ENCODE assay signal across 2 cellular contexts in the genomic region with DNA sequence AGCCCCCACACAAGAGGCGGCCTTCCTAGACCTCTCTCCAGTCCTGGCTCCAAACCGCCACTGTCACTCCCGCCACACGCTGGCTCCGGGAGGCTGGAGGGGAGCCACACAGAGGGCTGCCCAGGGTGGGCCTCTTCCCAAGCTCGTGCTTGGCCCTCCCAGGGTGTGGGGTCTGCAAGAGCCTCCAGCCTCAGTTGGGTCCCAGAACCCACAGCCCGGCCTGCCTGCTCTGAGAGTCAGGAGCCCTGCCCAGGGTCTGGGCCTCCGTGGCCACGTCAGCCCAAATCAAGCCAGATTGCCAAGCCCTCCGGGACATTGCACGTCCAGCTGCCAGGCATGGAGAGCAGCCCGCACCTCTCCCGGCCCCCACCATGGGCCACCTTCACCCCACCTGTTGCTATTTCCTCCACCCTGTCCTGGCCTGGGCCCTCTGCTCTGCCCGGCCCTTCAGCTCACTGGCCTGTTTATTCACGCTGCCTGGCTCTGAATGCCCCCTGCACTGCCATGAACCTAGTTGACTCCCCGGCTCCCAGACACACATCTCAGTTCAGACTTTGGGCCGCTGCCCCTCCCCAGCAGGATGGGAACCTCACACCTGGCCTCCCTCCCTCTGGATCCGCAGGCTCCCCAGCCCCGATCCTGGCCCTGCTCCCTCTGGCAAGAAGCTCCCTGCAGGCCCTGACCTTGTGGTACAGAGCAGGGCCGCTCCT.
TF ChIP-seq lines count a peak whose summit lies in the region.

No MANE protein-coding gene starts in this region.

TF ChIP-seq in SK-N-SH, 30 proteins besides CTCF, POLR2A, EP300 and RAD21:
- TF ChIP-seq, protein P1, sequence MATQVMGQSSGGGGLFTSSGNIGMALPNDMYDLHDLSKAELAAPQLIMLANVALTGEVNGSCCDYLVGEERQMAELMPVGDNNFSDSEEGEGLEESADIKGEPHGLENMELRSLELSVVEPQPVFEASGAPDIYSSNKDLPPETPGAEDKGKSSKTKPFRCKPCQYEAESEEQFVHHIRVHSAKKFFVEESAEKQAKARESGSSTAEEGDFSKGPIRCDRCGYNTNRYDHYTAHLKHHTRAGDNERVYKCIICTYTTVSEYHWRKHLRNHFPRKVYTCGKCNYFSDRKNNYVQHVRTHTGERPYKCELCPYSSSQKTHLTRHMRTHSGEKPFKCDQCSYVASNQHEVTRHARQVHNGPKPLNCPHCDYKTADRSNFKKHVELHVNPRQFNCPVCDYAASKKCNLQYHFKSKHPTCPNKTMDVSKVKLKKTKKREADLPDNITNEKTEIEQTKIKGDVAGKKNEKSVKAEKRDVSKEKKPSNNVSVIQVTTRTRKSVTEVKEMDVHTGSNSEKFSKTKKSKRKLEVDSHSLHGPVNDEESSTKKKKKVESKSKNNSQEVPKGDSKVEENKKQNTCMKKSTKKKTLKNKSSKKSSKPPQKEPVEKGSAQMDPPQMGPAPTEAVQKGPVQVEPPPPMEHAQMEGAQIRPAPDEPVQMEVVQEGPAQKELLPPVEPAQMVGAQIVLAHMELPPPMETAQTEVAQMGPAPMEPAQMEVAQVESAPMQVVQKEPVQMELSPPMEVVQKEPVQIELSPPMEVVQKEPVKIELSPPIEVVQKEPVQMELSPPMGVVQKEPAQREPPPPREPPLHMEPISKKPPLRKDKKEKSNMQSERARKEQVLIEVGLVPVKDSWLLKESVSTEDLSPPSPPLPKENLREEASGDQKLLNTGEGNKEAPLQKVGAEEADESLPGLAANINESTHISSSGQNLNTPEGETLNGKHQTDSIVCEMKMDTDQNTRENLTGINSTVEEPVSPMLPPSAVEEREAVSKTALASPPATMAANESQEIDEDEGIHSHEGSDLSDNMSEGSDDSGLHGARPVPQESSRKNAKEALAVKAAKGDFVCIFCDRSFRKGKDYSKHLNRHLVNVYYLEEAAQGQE (IDR thresholded peaks at IDR 0.05; ENCODE audit: low read depth, low read length), result no peak
- TF ChIP-seq JUND (IDR thresholded peaks at IDR 0.05) (no peak), POLR2AphosphoS5 (IDR thresholded peaks at IDR 0.05; ENCODE audit: low read depth, low read length) (no peak), EZH2phosphoT487 (IDR thresholded peaks at IDR 0.05; ENCODE audit: borderline replicate concordance, low read depth) (no peak), YY1 (IDR thresholded peaks at IDR 0.05; ENCODE audit: low read depth) (no peak), FOXJ3 (CRISPR knock-in tag; IDR thresholded peaks at IDR 0.05) (no peak), ZBTB33 (IDR thresholded peaks at IDR 0.05; ENCODE audit: borderline replicate concordance, low read depth) (no peak), MEF2A (IDR thresholded peaks at IDR 0.05; ENCODE audit: borderline replicate concordance, low read depth) (no peak), TEAD4 (IDR thresholded peaks at IDR 0.05; ENCODE audit: borderline replicate concordance, insufficient read depth) (no peak), ELF1 (IDR thresholded peaks at IDR 0.05) (no peak), FOSL2 (IDR thresholded peaks at IDR 0.05; ENCODE audit: borderline replicate concordance, low read depth) (no peak), CHD2 (IDR thresholded peaks at IDR 0.05; ENCODE audit: low read length, partially characterized antibody) (no peak), SMC3 (IDR thresholded peaks at IDR 0.05; ENCODE audit: low read depth, low read length) (no peak)
TF ChIP-seq in SK-N-SH: peak in this region for 0.

TF ChIP-seq in SK-N-SH treated with all-trans-retinoic acid at 6 μM for 48 hours, 23 proteins besides CTCF, POLR2A, EP300 and RAD21 (continued from another document):
- TF ChIP-seq, protein P2, sequence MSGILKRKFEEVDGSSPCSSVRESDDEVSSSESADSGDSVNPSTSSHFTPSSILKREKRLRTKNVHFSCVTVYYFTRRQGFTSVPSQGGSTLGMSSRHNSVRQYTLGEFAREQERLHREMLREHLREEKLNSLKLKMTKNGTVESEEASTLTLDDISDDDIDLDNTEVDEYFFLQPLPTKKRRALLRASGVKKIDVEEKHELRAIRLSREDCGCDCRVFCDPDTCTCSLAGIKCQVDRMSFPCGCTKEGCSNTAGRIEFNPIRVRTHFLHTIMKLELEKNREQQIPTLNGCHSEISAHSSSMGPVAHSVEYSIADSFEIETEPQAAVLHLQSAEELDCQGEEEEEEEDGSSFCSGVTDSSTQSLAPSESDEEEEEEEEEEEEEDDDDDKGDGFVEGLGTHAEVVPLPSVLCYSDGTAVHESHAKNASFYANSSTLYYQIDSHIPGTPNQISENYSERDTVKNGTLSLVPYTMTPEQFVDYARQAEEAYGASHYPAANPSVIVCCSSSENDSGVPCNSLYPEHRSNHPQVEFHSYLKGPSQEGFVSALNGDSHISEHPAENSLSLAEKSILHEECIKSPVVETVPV (CRISPR knock-in tag; IDR thresholded peaks at IDR 0.05), result no peak
